ENCODE assay signal across 32 cellular contexts in the genomic region with DNA sequence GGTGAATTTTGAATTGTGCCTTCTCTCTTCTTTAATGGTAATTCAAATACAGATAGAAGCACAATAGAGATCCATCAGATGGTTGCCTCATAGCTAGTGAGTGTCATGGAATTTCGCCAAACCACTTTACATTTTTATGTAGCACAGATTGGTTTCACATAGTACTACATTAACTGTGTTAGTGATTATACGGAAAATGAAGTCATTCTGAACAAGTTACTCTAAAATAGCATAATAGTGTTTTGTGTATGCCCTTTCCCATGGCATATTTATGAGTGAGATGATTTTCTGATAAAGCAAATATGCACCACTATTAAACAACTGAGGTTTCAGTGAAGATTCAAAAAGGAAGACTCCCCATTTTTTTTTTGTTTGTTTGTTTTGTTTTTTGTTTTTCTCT.
DNase-seq lines count a peak whose midpoint lies in the region; ATAC-seq and TF ChIP-seq lines count a peak whose summit lies in the region.
"Had no signal": no experiment of that assay in that cellular context is flagged by ENCODE, and none has a peak within 500 bp of the region (broad histone marks: within the 10 kb centered on the region; RNA-seq: fewer than 3 reads in every experiment).

No MANE protein-coding gene starts in this region.

- DNase-seq in DMS 273 (lab: John Stamatoyannopoulos, UW; ENCODE audit: unreplicated experiment) (peak; percentile 10), DMS 273 treated with DMSO at 0.1 percent for 48 hours (lab: John Stamatoyannopoulos, UW) (no peak), PC-3 (peak; percentile 4), fibroblast of gingiva (ENCODE audit: low read depth) (peak; percentile 11), renal cortical epithelial cell (ENCODE audit: low read depth) (peak; percentile 4), GM20000 (ENCODE audit: low spot score) (no peak), NCI-H774 (lab: John Stamatoyannopoulos, UW) (no peak)
- no peak for DNase-seq in stimulated activated naive CD4-positive, alpha-beta T cell treated with Interleukin-2 at 50 U/mL for 16 hours (lab: John Stamatoyannopoulos, UW)
- DNase-seq: activated CD4-positive, alpha-beta T cell treated with anti-CD3 and anti-CD28 coated beads, Interleukin-2, amount 50 U/mL, for 4 hours; activated CD4-positive, CD25-positive, alpha-beta regulatory T cell; activated naive CD4-positive, alpha-beta T cell treated with Interleukin-2 at 50 U/mL for 16 hours; amniotic stem cell; caudate nucleus; CD8-positive, alpha-beta memory T cell; dermis blood vessel endothelial cell; DMS53; esophagus squamous epithelium; GF-D8; Kasumi-1; kidney glomerular epithelial cell; mucosa of descending colon; NCI-H1092; NCI-H187; NCI-H526 treated with DMSO at 0.1 percent for 48 hours; stimulated activated CD4-positive, alpha-beta T cell treated with anti-CD3 and anti-CD28 coated beads, Interleukin-1b, Interleukin-23, amount 100 ng/mL, for 48 hours; T-helper 1 cell had no signal

- H3K4me2 ChIP-seq in PC-3 (ENCODE audit: low read length): no peak overlapping the region
- H3K4me2 ChIP-seq: smooth muscle cell had no signal

- no peaks in the 10 kb centered on the region for H3F3A ChIP-seq in PC-3 (ENCODE audit: low read length, unreplicated experiment)

- H3K27me3 ChIP-seq in PC-3 (ENCODE audit: low read length): no peaks in the 10 kb centered on the region
- H3K27me3 ChIP-seq: esophagus squamous epithelium, tibial nerve had no signal

- no peak for ATAC-seq in PC-3
- ATAC-seq: HepG2; mucosa of descending colon; natural killer cell treated with Interleukin-12 subunit alpha and Interleukin-12 subunit beta and Interleukin-15 and Interleukin-18, amount 100 ng/mL, for 72 hours had no signal

- H3K27ac ChIP-seq in PC-3 (ENCODE audit: low read length): no peak overlapping the region
- H3K27ac ChIP-seq: 22Rv1, esophagus squamous epithelium, tibial nerve had no signal

- no peaks in the 10 kb centered on the region for H3K4me1 ChIP-seq in PC-3 (ENCODE audit: insufficient read depth, low read length)
- H3K4me1 ChIP-seq: esophagus squamous epithelium, tibial nerve had no signal

- no peak for TF ChIP-seq CTCF in PC-3 (conservative IDR thresholded peaks at IDR 0.05; ENCODE audit: low read depth, low read length)
- TF ChIP-seq CTCF in GM20000 (IDR thresholded peaks at IDR 0.05; ENCODE audit: extremely low read depth, missing control alignments): no peak

- no peak overlapping the region for H3K4me3 ChIP-seq in PC-3 (ENCODE audit: low read length)
- H3K4me3 ChIP-seq: esophagus squamous epithelium, lung, mucosa of descending colon, smooth muscle cell, tibial nerve had no signal

- POLR2A ChIA-PET in PC-3 (lab: Charles Lee; ENCODE audit: unreplicated experiment): no interaction called here

- intact Hi-C loops in PC-3 (cut with micrococcal nuclease): no loop called here

- H2AFZ ChIP-seq in PC-3 (ENCODE audit: low read length): no peak overlapping the region

- CTCF ChIA-PET in PC-3 (lab: Charles Lee): no interaction called here

- no TSS peak for BruUV-seq in PC-3 (replicated peaks; lab: Mats Ljungman, UMichigan)

- H3K9ac ChIP-seq in PC-3 (ENCODE audit: low read length): no peak overlapping the region

- H3K9me2 ChIP-seq in PC-3 (replicated peaks; ENCODE audit: low read length): no peaks in the 10 kb centered on the region

- no peaks in the 10 kb centered on the region for H3K36me3 ChIP-seq in PC-3 (ENCODE audit: low read depth, low read length)
- H3K36me3 ChIP-seq: esophagus squamous epithelium, tibial nerve had no signal

- H4K20me1 ChIP-seq in PC-3 (ENCODE audit: low read length): no peaks in the 10 kb centered on the region

- no peaks in the 10 kb centered on the region for H3K79me2 ChIP-seq in PC-3 (ENCODE audit: low read length)

- no peaks in the 10 kb centered on the region for H3K9me3 ChIP-seq in PC-3 (ENCODE audit: low read length)
- H3K9me3 ChIP-seq: esophagus squamous epithelium, mucosa of descending colon, tibial nerve had no signal

Comparison
In these comparisons a context has a peak if more than half of its experiments do, and no peak if none do; other contexts are left out.
1. DNase-seq: peak in DMS 273 (single experiment), PC-3 (single experiment), fibroblast of gingiva (single experiment) and renal cortical epithelial cell (single experiment); none in DMS 273 treated with DMSO at 0.1 percent for 48 hours (single experiment), GM20000 (single experiment), NCI-H774 (single experiment) and stimulated activated naive CD4-positive, alpha-beta T cell treated with Interleukin-2 at 50 U/mL for 16 hours (single experiment).